In genomic region chr6:3139090-3139903, GRCh38 we compare ENCODE assay signal across 1 cellular context.
TF ChIP-seq lines count a peak whose summit lies in the region.

No MANE protein-coding gene starts in this region.

TF ChIP-seq in HepG2, 621 proteins besides CTCF, POLR2A, EP300 and RAD21 (continued from another document and continues in another):
- TF ChIP-seq ZBTB26 (CRISPR knock-in tag; IDR thresholded peaks at IDR 0.05; ENCODE audit: borderline replicate concordance) (0 out of 2 replicates have a peak, but pooled peaks have one; percentile 64), ZNF605 (CRISPR knock-in tag; IDR thresholded peaks at IDR 0.05) (no peak), ZNF670 (CRISPR knock-in tag; IDR thresholded peaks at IDR 0.05; ENCODE audit: borderline replicate concordance) (no peak), ZNF235 (CRISPR knock-in tag; IDR thresholded peaks at IDR 0.05; ENCODE audit: borderline replicate concordance) (no peak), STAT5B (CRISPR knock-in tag; IDR thresholded peaks at IDR 0.05) (no peak; the same call in 1 of the 2 replicates), CSRNP1 (CRISPR knock-in tag; IDR thresholded peaks at IDR 0.05) (peak; percentile 14; the same call in 1 of the 2 replicates), ZNF782 (CRISPR knock-in tag; IDR thresholded peaks at IDR 0.05; ENCODE audit: borderline replicate concordance) (peak; percentile 60; the same call in 1 of the 2 replicates), CCAR2 (optimal IDR thresholded peaks at IDR 0.05; ENCODE audit: low read depth, low read length) (no peak), ZNF441 (CRISPR knock-in tag; IDR thresholded peaks at IDR 0.05; ENCODE audit: borderline replicate concordance) (no peak), TBX2 (CRISPR knock-in tag; IDR thresholded peaks at IDR 0.05; ENCODE audit: borderline replicate concordance) (peak; percentile 98), ZFYVE20 (CRISPR knock-in tag; IDR thresholded peaks at IDR 0.05; ENCODE audit: borderline replicate concordance, low read depth) (no peak), FLYWCH1 (CRISPR knock-in tag; IDR thresholded peaks at IDR 0.05) (no peak), ZFP37 (CRISPR knock-in tag; IDR thresholded peaks at IDR 0.05; ENCODE audit: borderline replicate concordance) (peak; percentile 70; the same call in 1 of the 2 replicates), ZNF572 (CRISPR knock-in tag; IDR thresholded peaks at IDR 0.05) (no peak), ZNF891 (CRISPR knock-in tag; IDR thresholded peaks at IDR 0.05) (no peak), ZNF34 (CRISPR knock-in tag; IDR thresholded peaks at IDR 0.05; ENCODE audit: borderline replicate concordance) (no peak), SALL1 (CRISPR knock-in tag; IDR thresholded peaks at IDR 0.05) (peak; percentile 99), HNF4A (CRISPR knock-in tag; IDR thresholded peaks at IDR 0.05) (peak; percentile 87), HNRNPL (IDR thresholded peaks at IDR 0.05; ENCODE audit: low read depth, low read length) (no peak), TFE3 (CRISPR knock-in tag; IDR thresholded peaks at IDR 0.05) (peak; percentile 99), NFYC (CRISPR knock-in tag; IDR thresholded peaks at IDR 0.05) (peak; percentile 25; the same call in 1 of the 2 replicates), KDM5A (IDR thresholded peaks at IDR 0.05; ENCODE audit: borderline replicate concordance, low read length) (no peak), ZSCAN20 (CRISPR knock-in tag; IDR thresholded peaks at IDR 0.05; ENCODE audit: borderline replicate concordance) (no peak), ZNF574 (CRISPR knock-in tag; IDR thresholded peaks at IDR 0.05) (peak; percentile 79), ZNF530 (CRISPR knock-in tag; IDR thresholded peaks at IDR 0.05; ENCODE audit: low read depth) (no peak), FUBP1 (CRISPR knock-in tag; IDR thresholded peaks at IDR 0.05; ENCODE audit: borderline replicate concordance) (peak; percentile 47; the same call in 1 of the 2 replicates), PHF8 (CRISPR knock-in tag; IDR thresholded peaks at IDR 0.05) (0 out of 2 replicates have a peak, but pooled peaks have one; percentile 31), ZNF30 (CRISPR knock-in tag; IDR thresholded peaks at IDR 0.05) (no peak), NFKBIZ (CRISPR knock-in tag; IDR thresholded peaks at IDR 0.05) (peak; percentile 88), POLR2AphosphoS5 (IDR thresholded peaks at IDR 0.05; ENCODE audit: low read depth, low read length) (no peak), SETDB1 (CRISPR knock-in tag; IDR thresholded peaks at IDR 0.05; ENCODE audit: borderline replicate concordance) (no peak), ZNF83 (CRISPR knock-in tag; IDR thresholded peaks at IDR 0.05; ENCODE audit: borderline replicate concordance) (no peak), MED8 (CRISPR knock-in tag; IDR thresholded peaks at IDR 0.05; ENCODE audit: insufficient replicate concordance) (no peak), TBX3 (IDR thresholded peaks at IDR 0.05; ENCODE audit: borderline replicate concordance) (peak; percentile 91), U2AF1 (optimal IDR thresholded peaks at IDR 0.05; ENCODE audit: low read depth, low read length) (no peak), REL (CRISPR knock-in tag; conservative IDR thresholded peaks at IDR 0.05) (no peak), ZNF264 (CRISPR knock-in tag; IDR thresholded peaks at IDR 0.05) (peak; percentile 81), RNF219 (CRISPR knock-in tag; IDR thresholded peaks at IDR 0.05) (peak; percentile 88; the same call in 1 of the 2 replicates), HOXA3 (CRISPR knock-in tag; IDR thresholded peaks at IDR 0.05) (peak; percentile 83), ZBTB34 (CRISPR knock-in tag; IDR thresholded peaks at IDR 0.05) (peak; percentile 63; the same call in 1 of the 2 replicates)
- TF ChIP-seq, protein P1, sequence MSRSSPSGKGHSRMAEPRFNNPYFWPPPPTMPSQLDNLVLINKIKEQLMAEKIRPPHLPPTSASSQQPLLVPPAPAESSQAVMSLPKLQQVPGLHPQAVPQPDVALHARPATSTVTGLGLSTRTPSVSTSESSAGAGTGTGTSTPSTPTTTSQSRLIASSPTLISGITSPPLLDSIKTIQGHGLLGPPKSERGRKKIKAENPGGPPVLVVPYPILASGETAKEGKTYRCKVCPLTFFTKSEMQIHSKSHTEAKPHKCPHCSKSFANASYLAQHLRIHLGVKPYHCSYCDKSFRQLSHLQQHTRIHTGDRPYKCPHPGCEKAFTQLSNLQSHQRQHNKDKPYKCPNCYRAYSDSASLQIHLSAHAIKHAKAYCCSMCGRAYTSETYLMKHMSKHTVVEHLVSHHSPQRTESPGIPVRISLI (CRISPR knock-in tag; IDR thresholded peaks at IDR 0.05; ENCODE audit: borderline replicate concordance), result no peak
- TF ChIP-seq, protein P2, sequence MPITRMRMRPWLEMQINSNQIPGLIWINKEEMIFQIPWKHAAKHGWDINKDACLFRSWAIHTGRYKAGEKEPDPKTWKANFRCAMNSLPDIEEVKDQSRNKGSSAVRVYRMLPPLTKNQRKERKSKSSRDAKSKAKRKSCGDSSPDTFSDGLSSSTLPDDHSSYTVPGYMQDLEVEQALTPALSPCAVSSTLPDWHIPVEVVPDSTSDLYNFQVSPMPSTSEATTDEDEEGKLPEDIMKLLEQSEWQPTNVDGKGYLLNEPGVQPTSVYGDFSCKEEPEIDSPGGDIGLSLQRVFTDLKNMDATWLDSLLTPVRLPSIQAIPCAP (CRISPR knock-in tag; IDR thresholded peaks at IDR 0.05; ENCODE audit: low read depth), result no peak
- TF ChIP-seq, protein P3, sequence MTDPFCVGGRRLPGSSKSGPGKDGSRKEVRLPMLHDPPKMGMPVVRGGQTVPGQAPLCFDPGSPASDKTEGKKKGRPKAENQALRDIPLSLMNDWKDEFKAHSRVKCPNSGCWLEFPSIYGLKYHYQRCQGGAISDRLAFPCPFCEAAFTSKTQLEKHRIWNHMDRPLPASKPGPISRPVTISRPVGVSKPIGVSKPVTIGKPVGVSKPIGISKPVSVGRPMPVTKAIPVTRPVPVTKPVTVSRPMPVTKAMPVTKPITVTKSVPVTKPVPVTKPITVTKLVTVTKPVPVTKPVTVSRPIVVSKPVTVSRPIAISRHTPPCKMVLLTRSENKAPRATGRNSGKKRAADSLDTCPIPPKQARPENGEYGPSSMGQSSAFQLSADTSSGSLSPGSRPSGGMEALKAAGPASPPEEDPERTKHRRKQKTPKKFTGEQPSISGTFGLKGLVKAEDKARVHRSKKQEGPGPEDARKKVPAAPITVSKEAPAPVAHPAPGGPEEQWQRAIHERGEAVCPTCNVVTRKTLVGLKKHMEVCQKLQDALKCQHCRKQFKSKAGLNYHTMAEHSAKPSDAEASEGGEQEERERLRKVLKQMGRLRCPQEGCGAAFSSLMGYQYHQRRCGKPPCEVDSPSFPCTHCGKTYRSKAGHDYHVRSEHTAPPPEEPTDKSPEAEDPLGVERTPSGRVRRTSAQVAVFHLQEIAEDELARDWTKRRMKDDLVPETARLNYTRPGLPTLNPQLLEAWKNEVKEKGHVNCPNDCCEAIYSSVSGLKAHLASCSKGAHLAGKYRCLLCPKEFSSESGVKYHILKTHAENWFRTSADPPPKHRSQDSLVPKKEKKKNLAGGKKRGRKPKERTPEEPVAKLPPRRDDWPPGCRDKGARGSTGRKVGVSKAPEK (CRISPR knock-in tag; IDR thresholded peaks at IDR 0.05; ENCODE audit: borderline replicate concordance), result peak; percentile 91; the same call in 1 of the 2 replicates
